Comparison of ENCODE assay signal across 8 cellular contexts in the genomic region with DNA sequence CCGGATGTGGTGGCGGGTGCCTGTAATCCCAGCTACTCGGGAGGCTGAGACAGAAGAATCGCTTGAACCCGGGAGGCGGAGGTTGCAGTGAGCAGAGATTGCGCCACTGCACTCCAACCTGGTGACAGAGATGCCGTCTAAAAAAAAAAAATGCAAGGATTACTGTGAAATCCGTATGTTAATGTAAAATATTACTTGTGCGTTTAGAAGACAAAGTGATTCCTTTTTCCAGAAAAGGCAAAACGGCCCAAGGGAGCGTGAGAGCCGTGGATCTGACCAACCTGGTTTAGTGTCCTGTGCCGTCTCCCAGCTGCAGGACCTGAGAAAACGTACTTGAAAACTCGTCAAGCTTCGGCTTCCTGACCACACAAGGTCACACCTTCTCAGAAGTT. TPM values are rescaled to one million over a fixed set of nuclear protein-coding genes. Genes with fewer than 3 reads are reported as not detected.
DNase-seq lines count a peak whose midpoint lies in the region; ATAC-seq and TF ChIP-seq lines count a peak whose summit lies in the region.

No MANE protein-coding gene starts in this region.

- peak overlapping the region; percentile 77 for H3K4me3 Mint-ChIP-seq in activated naive CD4-positive, alpha-beta T cell treated with anti-CD3 and anti-CD28 coated beads, Interleukin-2, amount 10 ng/mL, durations not matched to agents 7 days and 5 days

- H3K9me3 Mint-ChIP-seq in activated naive CD4-positive, alpha-beta T cell treated with anti-CD3 and anti-CD28 coated beads, Interleukin-2, amount 10 ng/mL, durations not matched to agents 7 days and 5 days = no peaks in the 10 kb centered on the region

- TF ChIP-seq CTCF in body of pancreas (IDR thresholded peaks at IDR 0.05) (no peak), lung (IDR thresholded peaks at IDR 0.05; ENCODE audit: control extremely low read depth, extremely low read depth) (no peak), transverse colon (IDR thresholded peaks at IDR 0.05) (no peak)

- peak overlapping the region in 1 of 2 donors; percentile 24 for H3K4me3 ChIP-seq in body of pancreas
- peak overlapping the region; percentile 63 for H3K4me3 ChIP-seq in lung
- H3K4me3 ChIP-seq in transverse colon = peak overlapping the region; percentile 20 to 65 (median 50)

- peak overlapping the region; percentile 84 for H3K27ac Mint-ChIP-seq in activated naive CD4-positive, alpha-beta T cell treated with anti-CD3 and anti-CD28 coated beads, Interleukin-2, amount 10 ng/mL, durations not matched to agents 7 days and 5 days

- no peaks in the 10 kb centered on the region for H3K27me3 Mint-ChIP-seq in activated naive CD4-positive, alpha-beta T cell treated with anti-CD3 and anti-CD28 coated beads, Interleukin-2, amount 10 ng/mL, durations not matched to agents 7 days and 5 days

- intact Hi-C loops in body of pancreas (cut with DNase I) = no loop called here
- intact Hi-C loops in transverse colon (cut with DNase I; ENCODE audit: low total_unique reads) = no loop called here

- no peaks in the 10 kb centered on the region for H3K9me3 ChIP-seq in body of pancreas
- H3K9me3 ChIP-seq in lung (ENCODE audit: control insufficient read depth in 2 of 2, insufficient read depth in 1 of 2, low read length in 1 of 2) = no peaks in the 10 kb centered on the region
- no peaks in the 10 kb centered on the region for H3K9me3 ChIP-seq in transverse colon

- 32 to 43% methylated on average over 17 of the region's 17 CpGs for WGBS in body of pancreas, 2 donors
- WGBS in lung, 2 donors = 38 to 47% methylated on average over 17 of the region's 17 CpGs
- 18 to 43% methylated on average over 3 to 17 of the region's 17 CpGs for WGBS in transverse colon (ENCODE audit: low coverage in 1 of 2), 2 donors

- TF ChIP-seq EP300 in transverse colon (IDR thresholded peaks at IDR 0.05; ENCODE audit: low read depth) = no peak

- CTCF ChIA-PET in activated naive CD4-positive, alpha-beta T cell treated with anti-CD3 and anti-CD28 coated beads, Interleukin-2, amount 10 ng/mL, durations not matched to agents 7 days and 5 days (lab: Charles Lee) = interaction anchor here (0.6 to 1.2 kb wide), 3 partner anchors 13 to 106 kb away, joined by 3 to 4 read pairs (median 3); no protein-coding TSS in a partner anchor

- ATAC-seq in body of pancreas = no peak
- no peak for ATAC-seq in lung (ENCODE audit: insufficient read depth, low FRiP score)
- no peak for ATAC-seq in HG03025 (IDR thresholded peaks at IDR 0.05; ENCODE audit: low FRiP score, unreplicated experiment)
- ATAC-seq in GM18861 (IDR thresholded peaks at IDR 0.05; ENCODE audit: unreplicated experiment) = no peak

- in situ Hi-C loops in transverse colon (cut with MboI; ENCODE audit: low pct_ligation_motif_present in 1 of 4, low pct_unique_long_range_greater_than_20kb in 1 of 4, low sequenced_read_pairs in 3 of 4) = no loop called here

- H3K27me3 ChIP-seq in body of pancreas (no peaks in the 10 kb centered on the region), lung (ENCODE audit: control insufficient read depth, insufficient read depth) (no peaks in the 10 kb centered on the region), transverse colon (no peaks in the 10 kb centered on the region)

- no peak for TF ChIP-seq POLR2A in body of pancreas (IDR thresholded peaks at IDR 0.05)
- no peak for TF ChIP-seq POLR2A in transverse colon (IDR thresholded peaks at IDR 0.05)

- H3K4me1 ChIP-seq in body of pancreas = peaks cover 41% of the 10 kb centered on the region
- peaks cover 8 to 10% of the 10 kb centered on the region in 2 donors for H3K4me1 ChIP-seq in lung (ENCODE audit: control insufficient read depth in 2 of 2, insufficient read depth in 2 of 2, low read length in 2 of 2)
- peaks cover 14 to 37% (median 21%) of the 10 kb centered on the region in 4 donors for H3K4me1 ChIP-seq in transverse colon

- no peak for DNase-seq in activated naive CD4-positive, alpha-beta T cell treated with anti-CD3 and anti-CD28 coated beads, Interleukin-2, amount 10 ng/mL, durations not matched to agents 7 days and 5 days
- no peak for DNase-seq in activated naive CD4-positive, alpha-beta T cell treated with anti-CD3 and anti-CD28 coated beads, Interleukin-2, amount 50 U/mL, for 16 hours
- no peak for DNase-seq in body of pancreas
- DNase-seq in lung (ENCODE audit: low spot score) = no peak
- no peak for DNase-seq in transverse colon
- DNase-seq in iPS-NIHi7 (ENCODE audit: extremely low spot score) = no peak

- H3K4me1 Mint-ChIP-seq in activated naive CD4-positive, alpha-beta T cell treated with anti-CD3 and anti-CD28 coated beads, Interleukin-2, amount 10 ng/mL, durations not matched to agents 7 days and 5 days = peaks cover 39% of the 10 kb centered on the region

- peak overlapping the region; percentile 70 to 91 (median 82) for H3K27ac ChIP-seq in body of pancreas
- peak overlapping the region; percentile 96 for H3K27ac ChIP-seq in lung (ENCODE audit: low read depth in 1 of 2, low read length in 1 of 2)
- H3K27ac ChIP-seq in transverse colon = peak overlapping the region; percentile 89 to 95 (median 93)

- H3K36me3 ChIP-seq in body of pancreas (replicated peaks in 1 of 2; ENCODE audit: insufficient read depth in 1 of 2, low read depth in 2 of 2) (no peaks in the 10 kb centered on the region), lung (ENCODE audit: control insufficient read depth in 2 of 2, insufficient read depth in 2 of 2, low read length in 2 of 2) (no peaks in the 10 kb centered on the region), transverse colon (no peaks in the 10 kb centered on the region)

- peaks cover 11% of the 10 kb centered on the region for H3K36me3 Mint-ChIP-seq in activated naive CD4-positive, alpha-beta T cell treated with anti-CD3 and anti-CD28 coated beads, Interleukin-2, amount 10 ng/mL, durations not matched to agents 7 days and 5 days

RNA-seq across cellular contexts. Expression of a gene that starts 0.9 kb away (rescaled TPM):
- total RNA-seq in body of pancreas = 10 to 100 TPM; 22.1 to 28.7 TPM
- 10 to 100 TPM; 16.7 to 35.8 TPM for total RNA-seq in lung
- polyA plus RNA-seq in lung = 10 to 100 TPM; 19.8 to 49.2 TPM
- 10 to 100 TPM; 24.7 to 51.9 (median 42.3) TPM for total RNA-seq in transverse colon

RNA-seq across cellular contexts. Expression of a gene that starts 37.0 kb away (rescaled TPM):
- under 1 TPM in 1 of 2 donors, not detected in 1; 0.26 TPM for total RNA-seq in body of pancreas
- total RNA-seq in lung = under 1 TPM; 0.46 to 0.67 TPM
- 1 to 10 TPM in 1 of 2 donors, under 1 TPM in 1; 0.26 to 1.4 TPM for polyA plus RNA-seq in lung
- total RNA-seq in transverse colon = under 1 TPM in 3 of 4 donors, not detected in 1; under 0.01 to 0.20 (median 0.16) TPM
